In genomic region chr3:102553876-102554275, GRCh38 we compare ENCODE assay signal across 27 cellular contexts.
"Had no signal": no experiment of that assay in that cellular context is flagged by ENCODE, and none has a peak within 500 bp of the region (broad histone marks: within the 10 kb centered on the region; RNA-seq: fewer than 3 reads in every experiment).

No MANE protein-coding gene starts in this region.

- H3K4me1 ChIP-seq: colonic mucosa, esophagus muscularis mucosa, esophagus squamous epithelium, foreskin keratinocyte, gastrocnemius medialis, gastroesophageal sphincter, heart left ventricle, heart right ventricle had no signal

- H3K9me3 ChIP-seq: colonic mucosa, esophagus muscularis mucosa, esophagus squamous epithelium, gastrocnemius medialis, gastroesophageal sphincter, heart left ventricle, heart right ventricle had no signal

- H3K4me3 ChIP-seq: colonic mucosa, coronary artery, dorsolateral prefrontal cortex, esophagus muscularis mucosa, esophagus squamous epithelium, gastrocnemius medialis, gastroesophageal sphincter, heart left ventricle, heart right ventricle, hepatocyte had no signal

- DNase-seq: colonic mucosa; cortex of kidney; dermis blood vessel endothelial cell; dorsolateral prefrontal cortex; effector CD4-positive, alpha-beta T cell; effector CD8-positive, alpha-beta T cell; effector memory CD4-positive, alpha-beta T cell; effector memory CD8-positive, alpha-beta T cell; endodermal cell; erythroblast; esophagus squamous epithelium; foreskin fibroblast; foreskin keratinocyte; foreskin melanocyte; gastrocnemius medialis; glutamatergic neuron; head of caudate nucleus; heart left ventricle; heart right ventricle had no signal

- H3K4me2 ChIP-seq: hepatocyte had no signal

- H2AFZ ChIP-seq: hepatocyte had no signal

- H3K36me3 ChIP-seq: colonic mucosa, esophagus muscularis mucosa, esophagus squamous epithelium, gastrocnemius medialis, gastroesophageal sphincter, heart left ventricle, heart right ventricle had no signal

- ATAC-seq: effector memory CD8-positive, alpha-beta T cell; esophagus mucosa; foreskin keratinocyte; gastrocnemius medialis; gastroesophageal sphincter; heart left ventricle; heart right ventricle had no signal

- FAIRE-seq: colon, endothelial cell of umbilical vein had no signal

- H3K27ac ChIP-seq: colonic mucosa, coronary artery, dorsolateral prefrontal cortex, epithelial cell of prostate, esophagus muscularis mucosa, esophagus squamous epithelium, foreskin keratinocyte, gastrocnemius medialis, gastroesophageal sphincter, heart left ventricle, heart right ventricle, hepatocyte had no signal

- H3K79me2 ChIP-seq: hepatocyte had no signal

- H3K27me3 ChIP-seq: colonic mucosa, esophagus muscularis mucosa, esophagus squamous epithelium, gastrocnemius medialis, gastroesophageal sphincter, heart left ventricle, heart right ventricle, hepatocyte had no signal
